2 cellular contexts compared by ENCODE assay signal in the genomic region with DNA sequence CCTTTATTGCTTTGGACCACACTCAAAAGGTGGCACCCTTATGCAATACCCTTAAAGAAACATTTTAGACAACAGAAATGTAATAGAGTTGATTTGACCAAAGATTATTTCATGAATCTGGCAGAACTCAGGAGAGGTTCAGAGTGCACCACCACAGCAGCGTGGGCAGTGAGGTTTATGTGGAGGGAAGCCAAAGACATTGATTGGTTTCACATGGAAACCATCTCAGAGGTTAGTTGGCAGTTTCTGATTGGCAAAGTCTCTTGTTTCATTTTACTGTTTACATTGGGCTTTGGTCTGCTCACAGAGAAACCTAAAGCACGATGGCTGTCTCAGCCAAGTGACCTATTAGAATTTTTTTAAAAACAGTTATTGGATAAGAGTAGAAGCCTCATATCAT.
TF ChIP-seq lines count a peak whose summit lies in the region.

No MANE protein-coding gene starts in this region.

TF ChIP-seq in liver, 16 proteins besides CTCF, POLR2A, EP300 and RAD21 (continued from another document):
- TF ChIP-seq, protein P1, sequence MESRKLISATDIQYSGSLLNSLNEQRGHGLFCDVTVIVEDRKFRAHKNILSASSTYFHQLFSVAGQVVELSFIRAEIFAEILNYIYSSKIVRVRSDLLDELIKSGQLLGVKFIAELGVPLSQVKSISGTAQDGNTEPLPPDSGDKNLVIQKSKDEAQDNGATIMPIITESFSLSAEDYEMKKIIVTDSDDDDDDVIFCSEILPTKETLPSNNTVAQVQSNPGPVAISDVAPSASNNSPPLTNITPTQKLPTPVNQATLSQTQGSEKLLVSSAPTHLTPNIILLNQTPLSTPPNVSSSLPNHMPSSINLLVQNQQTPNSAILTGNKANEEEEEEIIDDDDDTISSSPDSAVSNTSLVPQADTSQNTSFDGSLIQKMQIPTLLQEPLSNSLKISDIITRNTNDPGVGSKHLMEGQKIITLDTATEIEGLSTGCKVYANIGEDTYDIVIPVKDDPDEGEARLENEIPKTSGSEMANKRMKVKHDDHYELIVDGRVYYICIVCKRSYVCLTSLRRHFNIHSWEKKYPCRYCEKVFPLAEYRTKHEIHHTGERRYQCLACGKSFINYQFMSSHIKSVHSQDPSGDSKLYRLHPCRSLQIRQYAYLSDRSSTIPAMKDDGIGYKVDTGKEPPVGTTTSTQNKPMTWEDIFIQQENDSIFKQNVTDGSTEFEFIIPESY (IDR thresholded peaks at IDR 0.05) = peak; percentile 82
- TF ChIP-seq HNF4G (IDR thresholded peaks at IDR 0.05) (peak; percentile 74), NR2F2 (IDR thresholded peaks at IDR 0.05) (peak; percentile 14), FOXA1 (IDR thresholded peaks at IDR 0.05) (peak; percentile 83), EGR1 (IDR thresholded peaks at IDR 0.05; ENCODE audit: low read depth in 2 of 2) (peak in 1 of 2 donors; percentile 62), HNF4A (conservative IDR thresholded peaks at IDR 0.05) (peak; percentile 86 to 95), JUND (IDR thresholded peaks at IDR 0.05) (peak; percentile 56 to 80), REST (IDR thresholded peaks at IDR 0.05) (peak; percentile 64), RXRA (IDR thresholded peaks at IDR 0.05) (peak; percentile 67 to 85), TAF1 (conservative IDR thresholded peaks at IDR 0.05) (no peak), GABPA (IDR thresholded peaks at IDR 0.05 in 1 of 2, conservative IDR thresholded peaks at IDR 0.05 in 1 of 2) (no peak)

TF ChIP-seq in HepG2, 621 proteins besides CTCF, POLR2A, EP300 and RAD21 (continued from another document):
- TF ChIP-seq PATZ1 (CRISPR knock-in tag; IDR thresholded peaks at IDR 0.05) = no peak
- no peak for TF ChIP-seq CCAR2 (optimal IDR thresholded peaks at IDR 0.05; ENCODE audit: low read depth, low read length)
- no peak for TF ChIP-seq RFX1 (IDR thresholded peaks at IDR 0.05)
- TF ChIP-seq SAFB2 (CRISPR knock-in tag; IDR thresholded peaks at IDR 0.05; ENCODE audit: borderline replicate concordance, low read depth) = no peak
- TF ChIP-seq ARID2 (CRISPR knock-in tag; IDR thresholded peaks at IDR 0.05; ENCODE audit: borderline replicate concordance) = no peak
- no peak for TF ChIP-seq NFYB (CRISPR knock-in tag; IDR thresholded peaks at IDR 0.05)
- TF ChIP-seq NFKBIZ (CRISPR knock-in tag; IDR thresholded peaks at IDR 0.05) = no peak
- TF ChIP-seq FOSL1 (CRISPR knock-in tag; IDR thresholded peaks at IDR 0.05; ENCODE audit: borderline replicate concordance) = no peak
- TF ChIP-seq, protein P2, sequence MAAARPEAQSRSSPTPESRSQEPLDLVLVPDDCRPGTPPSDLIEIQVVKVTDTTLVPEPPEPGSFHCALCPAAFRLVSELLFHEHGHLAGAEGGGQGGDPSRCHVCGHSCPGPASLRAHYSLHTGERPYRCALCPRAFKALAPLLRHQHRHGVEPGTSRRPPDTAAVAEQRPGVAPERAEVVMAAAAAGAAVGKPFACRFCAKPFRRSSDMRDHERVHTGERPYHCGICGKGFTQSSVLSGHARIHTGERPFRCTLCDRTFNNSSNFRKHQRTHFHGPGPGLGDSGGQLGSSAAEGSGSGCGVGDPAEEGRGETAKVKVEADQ (CRISPR knock-in tag; IDR thresholded peaks at IDR 0.05; ENCODE audit: borderline replicate concordance) = no peak
